23 cellular contexts compared by ENCODE assay signal in genomic region chr6:3510178-3510577, GRCh38.
"Had no signal": no experiment of that assay in that cellular context is flagged by ENCODE, and none has a peak within 500 bp of the region (broad histone marks: within the 10 kb centered on the region; RNA-seq: fewer than 3 reads in every experiment).

No MANE protein-coding gene starts in this region.

- H3K4me3 Mint-ChIP-seq: activated B cell treated with CpG ODN at 0.5 μM for 24 hours; activated CD8-positive, alpha-beta memory T cell treated with anti-CD3 and anti-CD28 coated beads, Interleukin-2, amount 10 ng/mL, durations not matched to agents 7 days and 5 days; activated CD8-positive, alpha-beta T cell treated with anti-CD3 and anti-CD28 coated beads, Interleukin-2, amount 10 ng/mL, durations not matched to agents 7 days and 5 days; activated T-cell treated with anti-CD3 and anti-CD28 coated beads, Interleukin-2, amount 50 U/mL, for 72 hours; central memory CD8-positive, alpha-beta T cell; dendritic cell treated with granulocyte-macrophage colony-stimulating factor and Interleukin-4, amounts not matched to agents 40 ng/mL and 50 ng/mL, for 4 days; nephron; stimulated activated naive B cell treated with anti-CD40 and anti-IgM and Interleukin-4, amounts not matched to agents 10 μg/mL and 1 μg/mL and 100 μg/mL, for 72 hours had no signal

- ATAC-seq: activated CD8-positive, alpha-beta memory T cell treated with anti-CD3 and anti-CD28 coated beads, Interleukin-2, amount 10 ng/mL, durations not matched to agents 7 days and 5 days; activated CD8-positive, alpha-beta T cell treated with anti-CD3 and anti-CD28 coated beads, Interleukin-2, amount 10 ng/mL, durations not matched to agents 7 days and 5 days; activated naive CD4-positive, alpha-beta T cell treated with anti-CD3 and anti-CD28 coated beads, Interleukin-2, amount 50 U/mL, for 72 hours; activated T-cell treated with anti-CD3 and anti-CD28 coated beads, Interleukin-2, amount 50 U/mL, for 72 hours; gastroesophageal sphincter; left ventricle myocardium superior; psoas muscle; stimulated activated naive B cell treated with anti-CD40 and anti-IgM and Interleukin-4, amounts not matched to agents 10 μg/mL and 1 μg/mL and 100 μg/mL, for 72 hours had no signal

- H2AFZ ChIP-seq: hepatocyte had no signal

- H3K36me3 Mint-ChIP-seq: activated CD8-positive, alpha-beta memory T cell treated with anti-CD3 and anti-CD28 coated beads, Interleukin-2, amount 10 ng/mL, durations not matched to agents 7 days and 5 days; activated naive CD4-positive, alpha-beta T cell treated with anti-CD3 and anti-CD28 coated beads, Interleukin-2, amount 50 U/mL, for 72 hours; stimulated activated naive B cell treated with anti-CD40 and anti-IgM and Interleukin-4, amounts not matched to agents 10 μg/mL and 1 μg/mL and 100 μg/mL, for 72 hours had no signal

- H3K9me3 ChIP-seq: breast epithelium, gastroesophageal sphincter, ovary, psoas muscle, tibial nerve, uterus had no signal

- H3K79me2 ChIP-seq: hepatocyte had no signal

- DNase-seq: activated B cell treated with CpG ODN at 0.5 μM for 24 hours; activated CD8-positive, alpha-beta memory T cell treated with anti-CD3 and anti-CD28 coated beads, Interleukin-2, amount 10 ng/mL, durations not matched to agents 7 days and 5 days; activated CD8-positive, alpha-beta T cell treated with anti-CD3 and anti-CD28 coated beads, Interleukin-2, amount 10 ng/mL, durations not matched to agents 7 days and 5 days; activated naive CD4-positive, alpha-beta T cell; activated T-cell treated with anti-CD3 and anti-CD28 coated beads for 4 hours; activated T-cell treated with anti-CD3 and anti-CD28 coated beads, Interleukin-2, amount 50 U/mL, for 72 hours; left ventricle myocardium superior; ovary; psoas muscle; stimulated activated CD4-positive, alpha-beta T cell treated with anti-CD3 and anti-CD28 coated beads, Interleukin-15, amount 100 ng/mL, for 24 hours; stimulated activated CD4-positive, alpha-beta T cell treated with anti-CD3 and anti-CD28 coated beads, Interleukin-2, amount 100 ng/mL, for 24 hours; stimulated activated naive B cell treated with anti-CD40 and anti-IgM and Interleukin-4, amounts not matched to agents 10 μg/mL and 1 μg/mL and 100 μg/mL, for 72 hours; T-helper 2 cell; uterus had no signal

- H3K27ac Mint-ChIP-seq: activated B cell treated with CpG ODN at 0.5 μM for 24 hours; activated CD8-positive, alpha-beta memory T cell treated with anti-CD3 and anti-CD28 coated beads, Interleukin-2, amount 10 ng/mL, durations not matched to agents 7 days and 5 days; activated CD8-positive, alpha-beta T cell treated with anti-CD3 and anti-CD28 coated beads, Interleukin-2, amount 10 ng/mL, durations not matched to agents 7 days and 5 days; activated naive CD4-positive, alpha-beta T cell treated with anti-CD3 and anti-CD28 coated beads, Interleukin-2, amount 50 U/mL, for 72 hours; activated T-cell treated with anti-CD3 and anti-CD28 coated beads, Interleukin-2, amount 50 U/mL, for 72 hours; dendritic cell treated with granulocyte-macrophage colony-stimulating factor and Interleukin-4, amounts not matched to agents 40 ng/mL and 50 ng/mL, for 4 days; nephron; stimulated activated naive B cell treated with anti-CD40 and anti-IgM and Interleukin-4, amounts not matched to agents 10 μg/mL and 1 μg/mL and 100 μg/mL, for 72 hours had no signal

- H3K4me1 ChIP-seq: breast epithelium, gastroesophageal sphincter, psoas muscle, uterus had no signal

- H3K36me3 ChIP-seq: breast epithelium, gastroesophageal sphincter, ovary, tibial nerve, uterus had no signal

- H3K9me3 Mint-ChIP-seq: activated B cell treated with CpG ODN at 0.5 μM for 24 hours; activated naive CD4-positive, alpha-beta T cell treated with anti-CD3 and anti-CD28 coated beads, Interleukin-2, amount 50 U/mL, for 72 hours; activated T-cell treated with anti-CD3 and anti-CD28 coated beads, Interleukin-2, amount 50 U/mL, for 72 hours; central memory CD8-positive, alpha-beta T cell; dendritic cell treated with granulocyte-macrophage colony-stimulating factor and Interleukin-4, amounts not matched to agents 40 ng/mL and 50 ng/mL, for 4 days; nephron; stimulated activated naive B cell treated with anti-CD40 and anti-IgM and Interleukin-4, amounts not matched to agents 10 μg/mL and 1 μg/mL and 100 μg/mL, for 72 hours had no signal

- H3K27ac ChIP-seq: breast epithelium, epithelial cell of prostate, gastroesophageal sphincter, hepatocyte, ovary, psoas muscle, tibial nerve, uterus had no signal

- H3K4me3 ChIP-seq: breast epithelium, gastroesophageal sphincter, hepatocyte, ovary, psoas muscle, tibial nerve, uterus had no signal

- H3K4me1 Mint-ChIP-seq: activated B cell treated with CpG ODN at 0.5 μM for 24 hours; activated CD8-positive, alpha-beta memory T cell treated with anti-CD3 and anti-CD28 coated beads, Interleukin-2, amount 10 ng/mL, durations not matched to agents 7 days and 5 days; central memory CD8-positive, alpha-beta T cell; stimulated activated naive B cell treated with anti-CD40 and anti-IgM and Interleukin-4, amounts not matched to agents 10 μg/mL and 1 μg/mL and 100 μg/mL, for 72 hours had no signal

- H3K27me3 ChIP-seq: breast epithelium, hepatocyte, ovary, tibial nerve, uterus had no signal

- H3K4me2 ChIP-seq: hepatocyte had no signal
